Comparison of ENCODE assay signal across 13 cellular contexts in the genomic region with DNA sequence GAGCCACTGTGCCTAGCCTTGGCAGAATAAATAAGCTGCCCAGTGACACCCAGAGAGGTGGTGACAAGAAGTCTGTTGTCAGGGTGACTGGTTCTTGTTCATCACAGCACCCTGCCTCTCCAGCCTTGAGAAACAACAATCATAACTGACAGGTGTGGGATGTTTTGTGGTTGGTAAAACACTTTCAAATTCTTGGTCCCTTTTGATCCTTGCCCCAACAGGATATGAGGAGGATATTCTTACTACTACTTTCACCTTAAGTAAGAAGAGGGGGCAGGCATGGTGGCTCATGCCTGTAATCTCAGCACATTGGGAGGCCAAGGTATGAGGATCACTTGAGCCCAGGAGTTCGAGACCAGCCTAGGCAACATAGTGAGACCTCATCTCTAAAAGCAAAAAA. TPM values are rescaled to one million over a fixed set of nuclear protein-coding genes. Genes with fewer than 3 reads are reported as not detected.
DNase-seq lines count a peak whose midpoint lies in the region; ATAC-seq, FAIRE-seq and TF ChIP-seq lines count a peak whose summit lies in the region.
"Had no signal": no experiment of that assay in that cellular context is flagged by ENCODE, and none has a peak within 500 bp of the region (broad histone marks: within the 10 kb centered on the region; RNA-seq: fewer than 3 reads in every experiment).

No MANE protein-coding gene starts in this region.

- no peaks in the 10 kb centered on the region for H4K20me1 ChIP-seq in DND-41 (ENCODE audit: insufficient read depth, low read length)
- no peaks in the 10 kb centered on the region for H4K20me1 ChIP-seq in PC-9 (ENCODE audit: insufficient read depth)
- H4K20me1 ChIP-seq: BLaER1 treated with 17β-estradiol and CSF1 and Interleukin-3, amounts not matched to agents 10 nM and 100 nM had no signal

- no peaks in the 10 kb centered on the region for H3K9me3 Mint-ChIP-seq in activated T-helper 17 cell treated with anti-CD3 and anti-CD28 coated beads, Interleukin-2, amount 50 U/mL, for 72 hours

- H3F3A ChIP-seq in PC-9 (ENCODE audit: insufficient read depth, low read depth), result no peaks in the 10 kb centered on the region

- peak; percentile 96 for ATAC-seq in DND-41 (ENCODE audit: insufficient read depth, low read depth)
- peak; percentile 58 for ATAC-seq in GM19043 (IDR thresholded peaks at IDR 0.05; ENCODE audit: low read depth, unreplicated experiment)
- peak; percentile 71 for ATAC-seq in HG03064 (IDR thresholded peaks at IDR 0.05; ENCODE audit: low read depth, unreplicated experiment)
- ATAC-seq in activated T-helper 17 cell treated with anti-CD3 and anti-CD28 coated beads, Interleukin-2, amount 50 U/mL, for 72 hours (replicated peaks), result peak; percentile 96
- ATAC-seq in GM18861 (IDR thresholded peaks at IDR 0.05; ENCODE audit: unreplicated experiment), result no peak

- H2AFZ ChIP-seq in DND-41 (ENCODE audit: low read depth, low read length) (no peak overlapping the region), PC-9 (no peak overlapping the region)

- H3K27ac Mint-ChIP-seq in activated T-helper 17 cell treated with anti-CD3 and anti-CD28 coated beads, Interleukin-2, amount 50 U/mL, for 72 hours, result no peak overlapping the region

- no peaks in the 10 kb centered on the region for H3K4me1 Mint-ChIP-seq in activated T-helper 17 cell treated with anti-CD3 and anti-CD28 coated beads, Interleukin-2, amount 50 U/mL, for 72 hours

- peaks cover 11% of the 10 kb centered on the region for H3K27me3 Mint-ChIP-seq in activated T-helper 17 cell treated with anti-CD3 and anti-CD28 coated beads, Interleukin-2, amount 50 U/mL, for 72 hours

- CTCF ChIA-PET in PC-9 (lab: Charles Lee), result interaction anchor here (0.5 kb wide), 1 partner anchor 392 kb away, joined by 13 read pairs; no protein-coding TSS in a partner anchor

- DNase-seq in DND-41 (peak; percentile 50), NCI-H2107 treated with DMSO at 0.1 percent for 48 hours (lab: John Stamatoyannopoulos, UW; ENCODE audit: unreplicated experiment) (no peak), PC-9 (no peak), D721Med (ENCODE audit: insufficient read length, low spot score) (no peak)
- DNase-seq: hypothalamus, NCI-H1694 treated with DMSO at 0.1 percent for 48 hours, SHP77 had no signal

- no peak overlapping the region for H3K9ac ChIP-seq in DND-41 (ENCODE audit: low read depth, low read length)
- H3K9ac ChIP-seq: BLaER1 treated with 17β-estradiol and CSF1 and Interleukin-3, amounts not matched to agents 10 nM and 100 nM had no signal

- TF ChIP-seq CTCF in DND-41 (IDR thresholded peaks at IDR 0.05; ENCODE audit: borderline replicate concordance, extremely low read depth, low read length, poor library complexity, severe bottlenecking) (no peak), PC-9 (conservative IDR thresholded peaks at IDR 0.05) (no peak), D721Med (IDR thresholded peaks at IDR 0.05; ENCODE audit: insufficient read depth, missing control alignments) (no peak)

- intact Hi-C loops in PC-9 (cut with micrococcal nuclease; ENCODE audit: unreplicated experiment), result loop anchor here (5.0 kb wide), 2 partner anchors 136 to 221 kb away; no protein-coding TSS in a partner anchor

- no TSS peak for BruUV-seq in PC-9 (replicated peaks; lab: Mats Ljungman, UMichigan)

- no peak overlapping the region for H3K4me3 ChIP-seq in DND-41 (ENCODE audit: low read depth in 1 of 2, low read length in 2 of 2)
- H3K4me3 ChIP-seq in PC-9, result no peak overlapping the region
- H3K4me3 ChIP-seq: BLaER1 treated with 17β-estradiol and CSF1 and Interleukin-3, amounts not matched to agents 10 nM and 100 nM; thyroid gland had no signal

- no peaks in the 10 kb centered on the region for H3K36me3 Mint-ChIP-seq in activated T-helper 17 cell treated with anti-CD3 and anti-CD28 coated beads, Interleukin-2, amount 50 U/mL, for 72 hours (ENCODE audit: low read depth)

- POLR2A ChIA-PET in PC-9 (lab: Charles Lee; ENCODE audit: unreplicated experiment), result no interaction called here

- H3K4me1 ChIP-seq in DND-41 (ENCODE audit: insufficient read depth, low read length) (no peaks in the 10 kb centered on the region), PC-9 (replicated peaks; ENCODE audit: insufficient read depth) (no peaks in the 10 kb centered on the region)
- H3K4me1 ChIP-seq: thyroid gland had no signal

- H3K4me3 Mint-ChIP-seq in activated T-helper 17 cell treated with anti-CD3 and anti-CD28 coated beads, Interleukin-2, amount 50 U/mL, for 72 hours, result no peak overlapping the region

- H3K9me2 ChIP-seq in PC-9 (ENCODE audit: insufficient read depth), result 0 out of 2 replicates have a peak, but pooled peaks cover 4% of the 10 kb centered on the region

- H3K27ac ChIP-seq in DND-41 (ENCODE audit: low read length) (no peak overlapping the region), PC-9 (no peak overlapping the region)
- H3K27ac ChIP-seq: BLaER1 treated with 17β-estradiol and CSF1 and Interleukin-3, amounts not matched to agents 10 nM and 100 nM; thyroid gland had no signal

- H3K36me3 ChIP-seq in DND-41 (ENCODE audit: insufficient read depth, low read length) (no peaks in the 10 kb centered on the region), PC-9 (ENCODE audit: low read depth) (no peaks in the 10 kb centered on the region)
- H3K36me3 ChIP-seq: BLaER1 treated with 17β-estradiol and CSF1 and Interleukin-3, amounts not matched to agents 10 nM and 100 nM; thyroid gland had no signal

- no peak for FAIRE-seq in D721Med (lab: Jason Lieb, UNC)

- H3K27me3 ChIP-seq in DND-41 (ENCODE audit: insufficient read depth, low read length, poor library complexity) (peaks cover 5% of the 10 kb centered on the region), PC-9 (ENCODE audit: insufficient read depth, low read depth) (no peaks in the 10 kb centered on the region)
- H3K27me3 ChIP-seq: BLaER1 treated with 17β-estradiol and CSF1 and Interleukin-3, amounts not matched to agents 10 nM and 100 nM; thyroid gland had no signal

- H3K4me2 ChIP-seq in DND-41 (ENCODE audit: insufficient read depth, low read length), result no peak overlapping the region
- H3K4me2 ChIP-seq in PC-9, result no peak overlapping the region
- H3K4me2 ChIP-seq: BLaER1 treated with 17β-estradiol and CSF1 and Interleukin-3, amounts not matched to agents 10 nM and 100 nM had no signal

- H3K79me2 ChIP-seq in DND-41 (ENCODE audit: insufficient read depth, low read length) (no peaks in the 10 kb centered on the region), PC-9 (ENCODE audit: low read depth) (no peaks in the 10 kb centered on the region)

- H3K9me3 ChIP-seq in DND-41 (ENCODE audit: insufficient read depth, low read length, severe bottlenecking) (no peaks in the 10 kb centered on the region), PC-9 (ENCODE audit: insufficient read depth, low read depth) (no peaks in the 10 kb centered on the region)
- H3K9me3 ChIP-seq: BLaER1 treated with 17β-estradiol and CSF1 and Interleukin-3, amounts not matched to agents 10 nM and 100 nM; thyroid gland had no signal

RNA-seq across cellular contexts. Expression of a gene that starts 14.2 kb away (rescaled TPM):
- not detected for total RNA-seq in activated T-helper 17 cell treated with anti-CD3 and anti-CD28 coated beads, Interleukin-2, amount 50 U/mL, for 72 hours
- total RNA-seq in PC-9 (2021), result not detected in 2 replicates
